Comparison of ENCODE assay signal across 22 cellular contexts in genomic region chr1:38685373-38685772, GRCh38.
"Had no signal": no experiment of that assay in that cellular context is flagged by ENCODE, and none has a peak within 500 bp of the region (broad histone marks: within the 10 kb centered on the region; RNA-seq: fewer than 3 reads in every experiment).

No MANE protein-coding gene starts in this region.

- H3K36me3 ChIP-seq: breast epithelium, SJSA1 had no signal

- H3K4me1 ChIP-seq: breast epithelium, SJSA1 had no signal

- H3K27ac ChIP-seq: breast epithelium, SJSA1 had no signal

- H3K4me1 Mint-ChIP-seq: activated naive CD4-positive, alpha-beta T cell treated with anti-CD3 and anti-CD28 coated beads, Interleukin-2, amount 50 U/mL, for 24 hours had no signal

- H3K4me3 Mint-ChIP-seq: activated CD8-positive, alpha-beta T cell treated with anti-CD3 and anti-CD28 coated beads for 36 hours; activated naive CD4-positive, alpha-beta T cell treated with anti-CD3 and anti-CD28 coated beads, Interleukin-2, amount 50 U/mL, for 24 hours; activated T-helper 1 cell treated with anti-CD3 and anti-CD28 coated beads, Interleukin-12 subunit alpha, Interleukin-12 subunit beta, Interleukin-2, Interleukin-4 antibody, amounts not matched to agents 30 ng/mL and 10 ng/mL and 1 ng/mL, durations not matched to agents 14 hours and 24 hours and 36 hours; T-helper 2 cell treated with Interferon-gamma antibody and Interleukin-4, amounts not matched to agents 5 μg/mL and 100 μg/mL, for 36 hours had no signal

- H3K27ac Mint-ChIP-seq: activated CD8-positive, alpha-beta T cell treated with anti-CD3 and anti-CD28 coated beads for 36 hours; activated naive CD4-positive, alpha-beta T cell treated with anti-CD3 and anti-CD28 coated beads, Interleukin-2, amount 50 U/mL, for 24 hours; activated T-helper 1 cell treated with anti-CD3 and anti-CD28 coated beads, Interleukin-12 subunit alpha, Interleukin-12 subunit beta, Interleukin-2, Interleukin-4 antibody, amounts not matched to agents 30 ng/mL and 10 ng/mL and 1 ng/mL, durations not matched to agents 14 hours and 24 hours and 36 hours; T-helper 2 cell treated with Interferon-gamma antibody and Interleukin-4, amounts not matched to agents 5 μg/mL and 100 μg/mL, for 36 hours had no signal

- H3K27me3 ChIP-seq: SJSA1 had no signal

- H3K4me3 ChIP-seq: breast epithelium, SJSA1 had no signal

- DNase-seq: activated CD4-positive, alpha-beta T cell treated with anti-CD3 and anti-CD28 coated beads for 4 hours; activated CD8-positive, alpha-beta memory T cell treated with anti-CD3 and anti-CD28 coated beads, Interleukin-2, amount 50 U/mL, for 48 hours; activated CD8-positive, alpha-beta T cell treated with anti-CD3 and anti-CD28 coated beads for 36 hours; activated effector memory CD4-positive, alpha-beta T cell treated with Interleukin-2 at 50 U/mL for 16 hours; activated naive CD4-positive, alpha-beta T cell; activated T-cell treated with anti-CD3 and anti-CD28 coated beads, Interleukin-2, amount 50 U/mL, for 1 hour; aorta; central memory CD4-positive, alpha-beta T cell; Karpas-422; NCI-H1105 treated with DMSO at 0.1 percent for 48 hours; NCI-H1436 treated with DMSO at 0.1 percent for 48 hours; NCI-H1930; NCI-H446; NCI-H526 treated with DMSO at 0.1 percent for 48 hours; PC-3; SHP77; SW 1271 had no signal

- H3K9me3 Mint-ChIP-seq: activated CD8-positive, alpha-beta T cell treated with anti-CD3 and anti-CD28 coated beads for 36 hours; activated naive CD4-positive, alpha-beta T cell treated with anti-CD3 and anti-CD28 coated beads, Interleukin-2, amount 50 U/mL, for 24 hours; activated T-helper 1 cell treated with anti-CD3 and anti-CD28 coated beads, Interleukin-12 subunit alpha, Interleukin-12 subunit beta, Interleukin-2, Interleukin-4 antibody, amounts not matched to agents 30 ng/mL and 10 ng/mL and 1 ng/mL, durations not matched to agents 14 hours and 24 hours and 36 hours; T-helper 2 cell treated with Interferon-gamma antibody and Interleukin-4, amounts not matched to agents 5 μg/mL and 100 μg/mL, for 36 hours had no signal

- H3K9me3 ChIP-seq: breast epithelium, SJSA1 had no signal

- H3K36me3 Mint-ChIP-seq: activated naive CD4-positive, alpha-beta T cell treated with anti-CD3 and anti-CD28 coated beads, Interleukin-2, amount 50 U/mL, for 24 hours had no signal
